In genomic region chr22:30279389-30279788, GRCh38 we compare ENCODE assay signal across 14 cellular contexts. TPM values are rescaled to one million over a fixed set of nuclear protein-coding genes. Genes with fewer than 3 reads are reported as not detected.
DNase-seq lines count a peak whose midpoint lies in the region; ATAC-seq, FAIRE-seq and TF ChIP-seq lines count a peak whose summit lies in the region.
"Had no signal": no experiment of that assay in that cellular context is flagged by ENCODE, and none has a peak within 500 bp of the region (broad histone marks: within the 10 kb centered on the region; RNA-seq: fewer than 3 reads in every experiment).

No MANE protein-coding gene starts in this region.

- no peak overlapping the region for H3K4me2 ChIP-seq in HepG2 (ENCODE audit: low read depth, low read length)

- no peaks in the 10 kb centered on the region for H3K79me2 ChIP-seq in HepG2 (ENCODE audit: insufficient read depth, low read length)

- no peaks in the 10 kb centered on the region for H3K9me3 Mint-ChIP-seq in activated naive CD4-positive, alpha-beta T cell treated with anti-CD3 and anti-CD28 coated beads, Interleukin-2, amount 10 ng/mL, durations not matched to agents 7 days and 5 days
- no peaks in the 10 kb centered on the region for H3K9me3 Mint-ChIP-seq in activated naive CD4-positive, alpha-beta T cell treated with anti-CD3 and anti-CD28 coated beads, Interleukin-2, amount 50 U/mL, for 72 hours

- peaks cover 31% of the 10 kb centered on the region for H3K36me3 Mint-ChIP-seq in activated naive CD4-positive, alpha-beta T cell treated with anti-CD3 and anti-CD28 coated beads, Interleukin-2, amount 10 ng/mL, durations not matched to agents 7 days and 5 days
- peaks cover 0 to 9% of the 10 kb centered on the region in 2 donors for H3K36me3 Mint-ChIP-seq in activated naive CD4-positive, alpha-beta T cell treated with anti-CD3 and anti-CD28 coated beads, Interleukin-2, amount 50 U/mL, for 72 hours

- no peak overlapping the region for H2AFZ ChIP-seq in HepG2 (ENCODE audit: low read length)

- no peak for TF ChIP-seq CTCF in HepG2 (CRISPR knock-in tag; IDR thresholded peaks at IDR 0.05)
- TF ChIP-seq CTCF in upper lobe of left lung (IDR thresholded peaks at IDR 0.05) = no peak

- H3K36me3 ChIP-seq in HepG2 (replicated peaks in 1 of 2; ENCODE audit: control insufficient read depth in 1 of 2, insufficient read depth in 2 of 2, low read length in 2 of 2) = no peaks in the 10 kb centered on the region
- peaks cover 0 to 15% (median 4%) of the 10 kb centered on the region in 4 donors for H3K36me3 ChIP-seq in upper lobe of left lung
- H3K36me3 ChIP-seq: uterus had no signal

- no peak for TF ChIP-seq POLR2A in HepG2 (IDR thresholded peaks at IDR 0.05; ENCODE audit: insufficient read depth in 1 of 2, low read depth in 2 of 2, low read length in 2 of 2)
- peak in 1 of 4 donors; percentile 30 for TF ChIP-seq POLR2A in upper lobe of left lung (IDR thresholded peaks at IDR 0.05)
- TF ChIP-seq POLR2A in GM18505 (IDR thresholded peaks at IDR 0.05; ENCODE audit: borderline replicate concordance, extremely low read depth, insufficient read depth, insufficient read length) = no peak

- ATAC-seq in activated naive CD4-positive, alpha-beta T cell treated with anti-CD3 and anti-CD28 coated beads, Interleukin-2, amount 50 U/mL, for 72 hours = no peak
- ATAC-seq in HepG2 (no peak), upper lobe of left lung (ENCODE audit: low FRiP score in 2 of 2) (peak in 1 of 2 donors; percentile 78), GM18505 (IDR thresholded peaks at IDR 0.05; ENCODE audit: unreplicated experiment) (no peak), HG02678 (IDR thresholded peaks at IDR 0.05; ENCODE audit: unreplicated experiment) (no peak)

- peaks cover 7% of the 10 kb centered on the region for H3K27me3 Mint-ChIP-seq in activated naive CD4-positive, alpha-beta T cell treated with anti-CD3 and anti-CD28 coated beads, Interleukin-2, amount 10 ng/mL, durations not matched to agents 7 days and 5 days

- CTCF ChIA-PET in activated naive CD4-positive, alpha-beta T cell treated with anti-CD3 and anti-CD28 coated beads, Interleukin-2, amount 10 ng/mL, durations not matched to agents 7 days and 5 days (lab: Charles Lee) = interaction anchor here (1.5 to 1.8 kb wide), 2 partner anchors 16 to 18 kb away, joined by 5 read pairs; no protein-coding TSS in a partner anchor
- CTCF ChIA-PET in HepG2 (lab: Yijun Ruan, JAX; ENCODE audit: low intra/inter-chr PET ratio, low total read pairs) = no interaction called here

- intact Hi-C loops in HepG2 (cut with micrococcal nuclease; ENCODE audit: unreplicated experiment) = no loop called here

- H3K9me3 ChIP-seq in HepG2 (ENCODE audit: low read length) = no peaks in the 10 kb centered on the region
- H3K9me3 ChIP-seq in upper lobe of left lung = no peaks in the 10 kb centered on the region
- H3K9me3 ChIP-seq: uterus had no signal

- BruUV-seq in HepG2 (replicated peaks; lab: Mats Ljungman, UMichigan) = no TSS peak

- in situ Hi-C loops in HepG2 (cut with HindIII; ENCODE audit: extremely low pct_ligation_motif_present, low pct_unique_long_range_greater_than_20kb) = no loop called here

- no peak overlapping the region for H3K27ac Mint-ChIP-seq in activated naive CD4-positive, alpha-beta T cell treated with anti-CD3 and anti-CD28 coated beads, Interleukin-2, amount 10 ng/mL, durations not matched to agents 7 days and 5 days
- H3K27ac Mint-ChIP-seq in activated naive CD4-positive, alpha-beta T cell treated with anti-CD3 and anti-CD28 coated beads, Interleukin-2, amount 50 U/mL, for 72 hours = no peak overlapping the region

- peaks cover 80% of the 10 kb centered on the region for H3K4me1 Mint-ChIP-seq in activated naive CD4-positive, alpha-beta T cell treated with anti-CD3 and anti-CD28 coated beads, Interleukin-2, amount 10 ng/mL, durations not matched to agents 7 days and 5 days

- FAIRE-seq in HepG2 (lab: Jason Lieb, UNC) = no peak
- FAIRE-seq: frontal cortex, kidney had no signal

- POLR2A ChIA-PET in HepG2 (lab: Yijun Ruan, JAX) = no interaction called here

- no peak for DNase-seq in activated naive CD4-positive, alpha-beta T cell treated with anti-CD3 and anti-CD28 coated beads, Interleukin-2, amount 10 ng/mL, durations not matched to agents 7 days and 5 days
- DNase-seq in activated naive CD4-positive, alpha-beta T cell treated with anti-CD3 and anti-CD28 coated beads, Interleukin-2, amount 50 U/mL, for 72 hours (ENCODE audit: low spot score in 2 of 2) = no peak
- peak; percentile 67 for DNase-seq in SKM-1 (lab: John Stamatoyannopoulos, UW; ENCODE audit: unreplicated experiment)
- no peak for DNase-seq in HepG2 (ENCODE audit: low spot score)
- peak; percentile 80 to 90 for DNase-seq in upper lobe of left lung
- DNase-seq in NCI-H526 (lab: John Stamatoyannopoulos, UW) = no peak
- DNase-seq: kidney; MM.1S; stimulated activated CD4-positive, alpha-beta T cell treated with anti-CD3 and anti-CD28 coated beads, Interleukin-15, amount 100 ng/mL, for 24 hours; uterus had no signal

- H3K4me1 ChIP-seq in HepG2 (ENCODE audit: insufficient read depth, low read length) (peaks cover 11% of the 10 kb centered on the region; the same call in 1 of the 2 replicates), upper lobe of left lung (peaks cover 16 to 30% (median 23%) of the 10 kb centered on the region in 4 donors)
- H3K4me1 ChIP-seq: uterus had no signal

- TF ChIP-seq EP300 in HepG2 (IDR thresholded peaks at IDR 0.05; ENCODE audit: low read depth in 2 of 2, low read length in 2 of 2) (no peak), HepG2 (CRISPR knock-in tag; IDR thresholded peaks at IDR 0.05; ENCODE audit: borderline replicate concordance) (no peak), upper lobe of left lung (IDR thresholded peaks at IDR 0.05) (peak in 1 of 4 donors; percentile 8)

- 43% methylated on average over 6 of the region's 13 CpGs for WGBS in HepG2 (ENCODE audit: low lambda C conversion rate)
- WGBS in upper lobe of left lung, 2 donors = 68% methylated on average over 13 of the region's 13 CpGs; no CpG with 5 or more reads in 1 of the 2 donors

- H3K9ac ChIP-seq in HepG2 (ENCODE audit: insufficient read depth, low read depth, low read length) = no peak overlapping the region

- H3K4me3 ChIP-seq in HepG2 (replicated peaks in 1 of 3; ENCODE audit: insufficient read depth in 1 of 3, low read depth in 2 of 3, low read length in 3 of 3) (no peak overlapping the region), upper lobe of left lung (no peak overlapping the region)
- H3K4me3 ChIP-seq: dorsolateral prefrontal cortex, uterus had no signal

- TF ChIP-seq RAD21 in HepG2 (CRISPR knock-in tag; IDR thresholded peaks at IDR 0.05) = no peak

- H3K27me3 ChIP-seq in HepG2 (ENCODE audit: control insufficient read depth in 1 of 2, insufficient read depth in 2 of 2, low read length in 2 of 2) (peaks cover 1 to 20% of the 10 kb centered on the region in 2 experiments; a peak in 3 of 5 replicates), upper lobe of left lung (no peaks in the 10 kb centered on the region)
- H3K27me3 ChIP-seq: dorsolateral prefrontal cortex, uterus had no signal

- H3K4me3 Mint-ChIP-seq in activated naive CD4-positive, alpha-beta T cell treated with anti-CD3 and anti-CD28 coated beads, Interleukin-2, amount 10 ng/mL, durations not matched to agents 7 days and 5 days = peak overlapping the region; percentile 3

- H4K20me1 ChIP-seq in HepG2 (ENCODE audit: insufficient read depth, low read length) = no peaks in the 10 kb centered on the region

- no peak overlapping the region for H3K27ac ChIP-seq in HepG2 (ENCODE audit: extremely low read length, insufficient read depth, low read length)
- H3K27ac ChIP-seq in upper lobe of left lung = peak overlapping the region in 1 of 4 donors; percentile 3
- H3K27ac ChIP-seq: uterus had no signal

RNA-seq across cellular contexts. Expression of gene CASTOR1, which starts 9.9 kb away (rescaled TPM):
- total RNA-seq in activated naive CD4-positive, alpha-beta T cell treated with anti-CD3 and anti-CD28 coated beads, Interleukin-2, amount 50 U/mL, for 72 hours = 1 to 10 TPM; 6.3 to 7.5 TPM
- total RNA-seq in HepG2 (2016; rRNA removed; fragmentation: Illumina TruSeq; extraction: Trizol) = 1.1 and 2.6 TPM in 2 replicates
- 0.81 and 0.88 TPM in 2 replicates for total RNA-seq in HepG2 (2016; cell fraction: cytosol; rRNA removed; fragmentation: Illumina TruSeq; extraction: Trizol; ENCODE audit: low read depth)
- 0.70 and 1.2 TPM in 2 replicates for total RNA-seq in HepG2 (2016; cell fraction: insoluble cytoplasmic fraction; rRNA removed; fragmentation: Illumina TruSeq; extraction: Trizol)
- 2.4 and 2.9 TPM in 2 replicates for total RNA-seq in HepG2 (2016; cell fraction: membrane; rRNA removed; fragmentation: Illumina TruSeq; extraction: Trizol)
- 1.6 and 2.3 TPM in 2 replicates for total RNA-seq in HepG2 (2016; cell fraction: nucleus; rRNA removed; fragmentation: Illumina TruSeq; extraction: Trizol)
- polyA plus RNA-seq in HepG2 (2011; rRNA removed) = 4.4 and 6.2 TPM in 2 replicates
- 2.6 and 3.9 TPM in 2 replicates for polyA plus RNA-seq in HepG2 (2011; cell fraction: cytosol; rRNA removed)
- polyA plus RNA-seq in HepG2 (2011; cell fraction: nucleus; rRNA removed) = 14.3 and 18.8 TPM in 2 replicates
- polyA plus RNA-seq in HepG2 (2012) = 2.3 and 2.7 TPM in 2 replicates
- 0.41 and 0.72 TPM in 2 replicates for polyA plus RNA-seq in HepG2 (2016; cell fraction: cytosol; fragmentation: Illumina TruSeq; extraction: Trizol; ENCODE audit: low read depth)
- 0.73 and 1.3 TPM in 2 replicates for polyA plus RNA-seq in HepG2 (2016; cell fraction: insoluble cytoplasmic fraction; fragmentation: Illumina TruSeq; extraction: Trizol; ENCODE audit: low read depth)
- polyA plus RNA-seq in HepG2 (2016; cell fraction: membrane; fragmentation: Illumina TruSeq; extraction: Trizol; ENCODE audit: low read depth) = 0.99 and 1.3 TPM in 2 replicates
- polyA plus RNA-seq in HepG2 (2016; cell fraction: nucleus; fragmentation: Illumina TruSeq; extraction: Trizol; ENCODE audit: insufficient read depth, low read depth) = 2.4 TPM in 1 of 2 replicates, not detected in the other
- polyA minus RNA-seq in HepG2 (2011; rRNA and poly(A)+ RNA removed; ENCODE audit: low replicate concordance) = 1.4 and 5.7 TPM in 2 replicates
- polyA minus RNA-seq in HepG2 (2011; cell fraction: cytosol; rRNA and poly(A)+ RNA removed) = 0.97 and 1.6 TPM in 2 replicates
- 2.3 and 2.9 TPM in 2 replicates for polyA minus RNA-seq in HepG2 (2011; cell fraction: nucleus; rRNA and poly(A)+ RNA removed)
- 10 to 100 TPM in 4 of 6 donors, 1 to 10 TPM in 2; 7.0 to 31.5 (median 22.1) TPM for total RNA-seq in upper lobe of left lung

RNA-seq across cellular contexts. Expression of gene OSM, which starts 12.7 kb away (rescaled TPM):
- 10 to 100 TPM; 16.1 to 40.4 TPM for total RNA-seq in activated naive CD4-positive, alpha-beta T cell treated with anti-CD3 and anti-CD28 coated beads, Interleukin-2, amount 50 U/mL, for 72 hours
- total RNA-seq in HepG2 (2016; rRNA removed; fragmentation: Illumina TruSeq; extraction: Trizol) (not detected in 2 replicates), upper lobe of left lung (10 to 100 TPM in 1 of 6 donors, 1 to 10 TPM in 4, under 1 TPM in 1; 0.98 to 11.7 (median 5.1) TPM)
- total RNA-seq in HepG2 (2016; cell fraction: cytosol; rRNA removed; fragmentation: Illumina TruSeq; extraction: Trizol; ENCODE audit: low read depth) = not detected in 2 replicates
- not detected in 2 replicates for total RNA-seq in HepG2 (2016; cell fraction: insoluble cytoplasmic fraction; rRNA removed; fragmentation: Illumina TruSeq; extraction: Trizol)
- total RNA-seq in HepG2 (2016; cell fraction: membrane; rRNA removed; fragmentation: Illumina TruSeq; extraction: Trizol) = not detected in 2 replicates
- not detected in 2 replicates for total RNA-seq in HepG2 (2016; cell fraction: nucleus; rRNA removed; fragmentation: Illumina TruSeq; extraction: Trizol)
- polyA plus RNA-seq in HepG2 (2011; rRNA removed) = 0.07 TPM in 1 of 2 replicates, not detected in the other
- polyA plus RNA-seq in HepG2 (2011; cell fraction: cytosol; rRNA removed) = 0.05 TPM in 1 of 2 replicates, not detected in the other
- polyA plus RNA-seq in HepG2 (2011; cell fraction: nucleus; rRNA removed) = not detected in 2 replicates
- polyA plus RNA-seq in HepG2 (2012) = 0.07 TPM in 1 of 2 replicates, not detected in the other
- not detected in 2 replicates for polyA plus RNA-seq in HepG2 (2016; cell fraction: cytosol; fragmentation: Illumina TruSeq; extraction: Trizol; ENCODE audit: low read depth)
- not detected in 2 replicates for polyA plus RNA-seq in HepG2 (2016; cell fraction: insoluble cytoplasmic fraction; fragmentation: Illumina TruSeq; extraction: Trizol; ENCODE audit: low read depth)
- not detected in 2 replicates for polyA plus RNA-seq in HepG2 (2016; cell fraction: membrane; fragmentation: Illumina TruSeq; extraction: Trizol; ENCODE audit: low read depth)
- polyA plus RNA-seq in HepG2 (2016; cell fraction: nucleus; fragmentation: Illumina TruSeq; extraction: Trizol; ENCODE audit: insufficient read depth, low read depth) = not detected in 2 replicates
- not detected in 2 replicates for polyA minus RNA-seq in HepG2 (2011; rRNA and poly(A)+ RNA removed; ENCODE audit: low replicate concordance)
- polyA minus RNA-seq in HepG2 (2011; cell fraction: cytosol; rRNA and poly(A)+ RNA removed) = not detected in 2 replicates
- polyA minus RNA-seq in HepG2 (2011; cell fraction: nucleus; rRNA and poly(A)+ RNA removed) = not detected in 2 replicates

RNA-seq across cellular contexts. Expression of gene LIF, which starts 32.8 kb away (rescaled TPM):
- total RNA-seq in activated naive CD4-positive, alpha-beta T cell treated with anti-CD3 and anti-CD28 coated beads, Interleukin-2, amount 50 U/mL, for 72 hours = 100 to 1,000 TPM in 1 of 2 donors, 10 to 100 TPM in 1; 68.9 to 522 TPM
- 1.5 and 3.6 TPM in 2 replicates for total RNA-seq in HepG2 (2016; rRNA removed; fragmentation: Illumina TruSeq; extraction: Trizol)
- total RNA-seq in HepG2 (2016; cell fraction: cytosol; rRNA removed; fragmentation: Illumina TruSeq; extraction: Trizol; ENCODE audit: low read depth) = 0.53 and 1.6 TPM in 2 replicates
- total RNA-seq in HepG2 (2016; cell fraction: insoluble cytoplasmic fraction; rRNA removed; fragmentation: Illumina TruSeq; extraction: Trizol) = 1.7 and 3.2 TPM in 2 replicates
- total RNA-seq in HepG2 (2016; cell fraction: membrane; rRNA removed; fragmentation: Illumina TruSeq; extraction: Trizol) = 2.6 TPM in 2 replicates
- total RNA-seq in HepG2 (2016; cell fraction: nucleus; rRNA removed; fragmentation: Illumina TruSeq; extraction: Trizol) = 5.2 and 5.5 TPM in 2 replicates
- 8.5 and 12.1 TPM in 2 replicates for polyA plus RNA-seq in HepG2 (2011; rRNA removed)
- 3.0 and 4.2 TPM in 2 replicates for polyA plus RNA-seq in HepG2 (2011; cell fraction: cytosol; rRNA removed)
- 48.8 and 59.2 TPM in 2 replicates for polyA plus RNA-seq in HepG2 (2011; cell fraction: nucleus; rRNA removed)
- polyA plus RNA-seq in HepG2 (2012) = 1.4 and 5.2 TPM in 2 replicates
- polyA plus RNA-seq in HepG2 (2016; cell fraction: cytosol; fragmentation: Illumina TruSeq; extraction: Trizol; ENCODE audit: low read depth) = 0.17 and 0.26 TPM in 2 replicates
- polyA plus RNA-seq in HepG2 (2016; cell fraction: insoluble cytoplasmic fraction; fragmentation: Illumina TruSeq; extraction: Trizol; ENCODE audit: low read depth) = 1.1 and 1.3 TPM in 2 replicates
- polyA plus RNA-seq in HepG2 (2016; cell fraction: membrane; fragmentation: Illumina TruSeq; extraction: Trizol; ENCODE audit: low read depth) = 0.64 and 0.93 TPM in 2 replicates
- 13.6 and 20.3 TPM in 2 replicates for polyA plus RNA-seq in HepG2 (2016; cell fraction: nucleus; fragmentation: Illumina TruSeq; extraction: Trizol; ENCODE audit: insufficient read depth, low read depth)
- 11.5 and 35.1 TPM in 2 replicates for polyA minus RNA-seq in HepG2 (2011; rRNA and poly(A)+ RNA removed; ENCODE audit: low replicate concordance)
- polyA minus RNA-seq in HepG2 (2011; cell fraction: cytosol; rRNA and poly(A)+ RNA removed) = 3.8 and 5.5 TPM in 2 replicates
- 4.1 and 7.1 TPM in 2 replicates for polyA minus RNA-seq in HepG2 (2011; cell fraction: nucleus; rRNA and poly(A)+ RNA removed)
- total RNA-seq in upper lobe of left lung = 10 to 100 TPM in 1 of 6 donors, 1 to 10 TPM in 4, under 1 TPM in 1; 0.89 to 16.9 (median 3.8) TPM
- total RNA-seq: frontal cortex had no signal

RNA-seq across cellular contexts. Expression of gene TBC1D10A, which starts 47.4 kb away (rescaled TPM):
- total RNA-seq in activated naive CD4-positive, alpha-beta T cell treated with anti-CD3 and anti-CD28 coated beads, Interleukin-2, amount 50 U/mL, for 72 hours = 10 to 100 TPM; 27.2 to 36.9 TPM
- total RNA-seq in HepG2 (2016; rRNA removed; fragmentation: Illumina TruSeq; extraction: Trizol) (3.6 and 4.2 TPM in 2 replicates), upper lobe of left lung (10 to 100 TPM; 22.6 to 61.0 (median 36.2) TPM)
- 1.3 and 1.7 TPM in 2 replicates for total RNA-seq in HepG2 (2016; cell fraction: cytosol; rRNA removed; fragmentation: Illumina TruSeq; extraction: Trizol; ENCODE audit: low read depth)
- total RNA-seq in HepG2 (2016; cell fraction: insoluble cytoplasmic fraction; rRNA removed; fragmentation: Illumina TruSeq; extraction: Trizol) = 2.7 and 5.3 TPM in 2 replicates
- 2.2 and 2.6 TPM in 2 replicates for total RNA-seq in HepG2 (2016; cell fraction: membrane; rRNA removed; fragmentation: Illumina TruSeq; extraction: Trizol)
- total RNA-seq in HepG2 (2016; cell fraction: nucleus; rRNA removed; fragmentation: Illumina TruSeq; extraction: Trizol) = 3.0 and 3.7 TPM in 2 replicates
- polyA plus RNA-seq in HepG2 (2011; rRNA removed) = 4.9 and 6.0 TPM in 2 replicates
- polyA plus RNA-seq in HepG2 (2011; cell fraction: cytosol; rRNA removed) = 3.5 and 5.6 TPM in 2 replicates
- polyA plus RNA-seq in HepG2 (2011; cell fraction: nucleus; rRNA removed) = 13.6 and 14.3 TPM in 2 replicates
- polyA plus RNA-seq in HepG2 (2012) = 3.8 and 4.0 TPM in 2 replicates
- polyA plus RNA-seq in HepG2 (2016; cell fraction: cytosol; fragmentation: Illumina TruSeq; extraction: Trizol; ENCODE audit: low read depth) = 0.68 and 0.98 TPM in 2 replicates
- 3.0 and 4.4 TPM in 2 replicates for polyA plus RNA-seq in HepG2 (2016; cell fraction: insoluble cytoplasmic fraction; fragmentation: Illumina TruSeq; extraction: Trizol; ENCODE audit: low read depth)
- 0.73 and 1.0 TPM in 2 replicates for polyA plus RNA-seq in HepG2 (2016; cell fraction: membrane; fragmentation: Illumina TruSeq; extraction: Trizol; ENCODE audit: low read depth)
- polyA plus RNA-seq in HepG2 (2016; cell fraction: nucleus; fragmentation: Illumina TruSeq; extraction: Trizol; ENCODE audit: insufficient read depth, low read depth) = 6.5 and 9.4 TPM in 2 replicates
- 3.0 and 10.8 TPM in 2 replicates for polyA minus RNA-seq in HepG2 (2011; rRNA and poly(A)+ RNA removed; ENCODE audit: low replicate concordance)
- polyA minus RNA-seq in HepG2 (2011; cell fraction: cytosol; rRNA and poly(A)+ RNA removed) = 4.6 and 5.8 TPM in 2 replicates
- polyA minus RNA-seq in HepG2 (2011; cell fraction: nucleus; rRNA and poly(A)+ RNA removed) = 7.8 and 10.4 TPM in 2 replicates

Comparison
In these comparisons a context has a peak if more than half of its experiments do, and no peak if none do; other contexts are left out.
1. DNase-seq: peak in SKM-1 (single experiment) and upper lobe of left lung (2 of 2); none in activated naive CD4-positive, alpha-beta T cell treated with anti-CD3 and anti-CD28 coated beads, Interleukin-2, amount 10 ng/mL, durations not matched to agents 7 days and 5 days (single experiment), activated naive CD4-positive, alpha-beta T cell treated with anti-CD3 and anti-CD28 coated beads, Interleukin-2, amount 50 U/mL, for 72 hours (0 of 2), HepG2 (single experiment) and NCI-H526 (0 of 2).